Comparison of ENCODE assay signal across 8 cellular contexts in genomic region chr16:53052519-53053501, GRCh38. TPM values are rescaled to one million over a fixed set of nuclear protein-coding genes. Genes with fewer than 3 reads are reported as not detected.
DNase-seq lines count a peak whose midpoint lies in the region; ATAC-seq and TF ChIP-seq lines count a peak whose summit lies in the region.

CHD9NB (minus strand) TSS chr16:53052897; CDS start chr16:53044158, 8,739 bp downstream.

- WGBS in esophagus squamous epithelium, 2 donors = 25 to 43% methylated on average over 2 of the region's 2 CpGs

- no peaks in the 10 kb centered on the region for H3K9me3 ChIP-seq in CD8-positive, alpha-beta memory T cell (ENCODE audit: low read length)
- no peaks in the 10 kb centered on the region for H3K9me3 ChIP-seq in SJCRH30 (replicated peaks)
- H3K9me3 ChIP-seq in esophagus squamous epithelium = no peaks in the 10 kb centered on the region

- POLR2A ChIA-PET in CD8-positive, alpha-beta memory T cell (lab: Charles Lee) = interaction anchor here (0.7 kb wide), 1 partner anchor 400 kb away, joined by 4 read pairs; no protein-coding TSS in a partner anchor

- no peaks in the 10 kb centered on the region for H3K9me3 Mint-ChIP-seq in CD8-positive, alpha-beta memory T cell

- peak within 1 kb of the TSS in 6 of 7 donors; percentile 11 to 95 (median 60) for H3K4me3 Mint-ChIP-seq in CD8-positive, alpha-beta memory T cell

- H3K4me1 Mint-ChIP-seq in CD8-positive, alpha-beta memory T cell = peaks cover 21 to 32% (median 26%) of the 10 kb centered on the region in 3 donors

- no peaks in the 10 kb centered on the region for H3K27me3 ChIP-seq in CD8-positive, alpha-beta memory T cell (ENCODE audit: insufficient read depth, low read length, poor library complexity, severe bottlenecking)
- H3K27me3 ChIP-seq in SJCRH30 = no peaks in the 10 kb centered on the region
- no peaks in the 10 kb centered on the region for H3K27me3 ChIP-seq in esophagus squamous epithelium

- no peak for DNase-seq in CD8-positive, alpha-beta memory T cell
- DNase-seq in H4 (ENCODE audit: low spot score) (peak; percentile 92), SJCRH30 (peak; percentile 26 to 44), esophagus squamous epithelium (lab: John Stamatoyannopoulos, UW) (no peak), sciatic nerve (ENCODE audit: low spot score) (no peak)
- no peak for DNase-seq in stimulated activated CD4-positive, alpha-beta T cell treated with anti-CD3 and anti-CD28 coated beads, Interleukin-4, amount 100 ng/mL, for 24 hours

- H3K4me3 ChIP-seq in CD8-positive, alpha-beta memory T cell (ENCODE audit: low read length) = no peak within 1 kb of the TSS
- no peak within 1 kb of the TSS for H3K4me3 ChIP-seq in SJCRH30
- H3K4me3 ChIP-seq in esophagus squamous epithelium = peak within 1 kb of the TSS in 1 of 4 donors; percentile 19

- H3K36me3 Mint-ChIP-seq in CD8-positive, alpha-beta memory T cell = no peaks in the 10 kb centered on the region

- TF ChIP-seq CTCF in esophagus squamous epithelium (IDR thresholded peaks at IDR 0.05) = no peak

- peak within 1 kb of the TSS in 1 of 8 donors; percentile 63 for H3K27ac Mint-ChIP-seq in CD8-positive, alpha-beta memory T cell

- peaks cover 3 to 4% of the 10 kb centered on the region in 2 donors for H3K27me3 Mint-ChIP-seq in CD8-positive, alpha-beta memory T cell

- CTCF ChIA-PET in CD8-positive, alpha-beta memory T cell (lab: Charles Lee) = interaction anchor here (1.0 to 7.0 kb wide), 4 partner anchors 47 to 232 kb away, joined by 3 to 113 read pairs (median 14); no protein-coding TSS in a partner anchor

- peak; percentile 32 for ATAC-seq in sciatic nerve
- no peak for ATAC-seq in activated CD4-positive, CD25-positive, alpha-beta regulatory T cell treated with anti-CD3 and anti-CD28 coated beads, Interleukin-2, amount 50 U/mL, for 24 hours
- ATAC-seq in HG03280 (IDR thresholded peaks at IDR 0.05; ENCODE audit: unreplicated experiment) = no peak

- TF ChIP-seq POLR2A in esophagus squamous epithelium (IDR thresholded peaks at IDR 0.05) = peak in 2 of 4 donors; percentile 10 to 50

- H3K4me1 ChIP-seq in CD8-positive, alpha-beta memory T cell (ENCODE audit: insufficient read depth, low read length) = peaks cover 19% of the 10 kb centered on the region
- peaks cover 3% of the 10 kb centered on the region; the same call in 1 of the 2 replicates for H3K4me1 ChIP-seq in SJCRH30
- H3K4me1 ChIP-seq in esophagus squamous epithelium = peaks cover 13 to 57% (median 20%) of the 10 kb centered on the region in 3 donors

- no peak within 1 kb of the TSS for H3K27ac ChIP-seq in CD8-positive, alpha-beta memory T cell (ENCODE audit: low read depth, low read length)
- H3K27ac ChIP-seq in SJCRH30 (no peak within 1 kb of the TSS), esophagus squamous epithelium (peak within 1 kb of the TSS; percentile 61 to 94 (median 80))

- no peaks in the 10 kb centered on the region for H3K36me3 ChIP-seq in CD8-positive, alpha-beta memory T cell (ENCODE audit: insufficient read depth, low read length)
- no peaks in the 10 kb centered on the region for H3K36me3 ChIP-seq in SJCRH30
- H3K36me3 ChIP-seq in esophagus squamous epithelium = no peaks in the 10 kb centered on the region

- intact Hi-C loops in esophagus squamous epithelium (cut with DNase I) = loop anchor here (10.0 kb wide), 1 partner anchor 82 kb away; no protein-coding TSS in a partner anchor
- intact Hi-C loops in sciatic nerve (cut with DNase I) = loop anchor here (10.0 kb wide), 2 partner anchors 102 to 172 kb away; no protein-coding TSS in a partner anchor

RNA-seq across cellular contexts. Expression of gene CHD9NB, which starts in this region (rescaled TPM):
- total RNA-seq in CD8-positive, alpha-beta memory T cell = 1 to 10 TPM in 1 of 2 experiments, under 1 TPM in 1; 0.79 to 1.0 TPM
- not detected for polyA plus RNA-seq in CD8-positive, alpha-beta memory T cell
- 0.72 and 1.6 TPM in 2 replicates for total RNA-seq in H4 (2014; rRNA removed; shearing (Covaris generic))
- total RNA-seq in SJCRH30 (2014; rRNA removed; shearing (Covaris generic)) = not detected in 2 replicates
- total RNA-seq in esophagus squamous epithelium (1 to 10 TPM; 1.9 to 3.0 (median 2.1) TPM), sciatic nerve (7.5 TPM)

Comparison
In these comparisons a context has a peak if more than half of its experiments do, and no peak if none do; other contexts are left out.
1. Peak in DNase-seq in SJCRH30; RNA of the gene not detected or under 1 TPM.
2. H3K27ac ChIP-seq: peak in esophagus squamous epithelium (4 of 4); none in CD8-positive, alpha-beta memory T cell (single experiment) and SJCRH30 (single experiment).